Comparison of ENCODE assay signal across 2 cellular contexts in the genomic region with DNA sequence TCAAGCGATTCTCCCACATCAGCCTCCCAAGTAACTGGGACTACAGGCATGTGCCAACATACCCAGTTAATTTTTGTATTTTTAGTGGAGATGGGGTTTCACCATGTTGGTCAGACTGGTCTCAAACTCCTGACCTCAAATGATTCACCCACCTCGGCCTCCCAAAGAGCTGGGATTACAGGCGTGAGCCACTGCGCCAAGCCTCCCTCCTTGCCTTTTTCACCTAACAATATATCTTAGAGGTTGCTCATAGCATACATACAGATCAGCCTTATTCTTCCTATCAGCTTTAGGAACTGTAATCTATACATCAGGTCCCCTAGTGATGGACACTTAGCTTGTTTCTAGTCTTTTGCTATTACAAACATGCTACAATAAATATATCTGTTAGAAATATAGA. TPM values are rescaled to one million over a fixed set of nuclear protein-coding genes. Genes with fewer than 3 reads are reported as not detected.
"Had no signal": no experiment of that assay in that cellular context is flagged by ENCODE, and none has a peak within 500 bp of the region (broad histone marks: within the 10 kb centered on the region; RNA-seq: fewer than 3 reads in every experiment).

No MANE protein-coding gene starts in this region.

RNA-seq across cellular contexts. Expression of gene PKDCC, which starts 33.3 kb away (rescaled TPM):
- total RNA-seq: naive thymus-derived CD8-positive, alpha-beta T cell; natural killer cell treated with Interleukin-12 subunit alpha and Interleukin-12 subunit beta and Interleukin-15 and Interleukin-18, amount 100 ng/mL, for 72 hours had no signal
- polyA plus RNA-seq: naive thymus-derived CD8-positive, alpha-beta T cell had no signal
